Comparison of ENCODE assay signal across 10 cellular contexts in the genomic region with DNA sequence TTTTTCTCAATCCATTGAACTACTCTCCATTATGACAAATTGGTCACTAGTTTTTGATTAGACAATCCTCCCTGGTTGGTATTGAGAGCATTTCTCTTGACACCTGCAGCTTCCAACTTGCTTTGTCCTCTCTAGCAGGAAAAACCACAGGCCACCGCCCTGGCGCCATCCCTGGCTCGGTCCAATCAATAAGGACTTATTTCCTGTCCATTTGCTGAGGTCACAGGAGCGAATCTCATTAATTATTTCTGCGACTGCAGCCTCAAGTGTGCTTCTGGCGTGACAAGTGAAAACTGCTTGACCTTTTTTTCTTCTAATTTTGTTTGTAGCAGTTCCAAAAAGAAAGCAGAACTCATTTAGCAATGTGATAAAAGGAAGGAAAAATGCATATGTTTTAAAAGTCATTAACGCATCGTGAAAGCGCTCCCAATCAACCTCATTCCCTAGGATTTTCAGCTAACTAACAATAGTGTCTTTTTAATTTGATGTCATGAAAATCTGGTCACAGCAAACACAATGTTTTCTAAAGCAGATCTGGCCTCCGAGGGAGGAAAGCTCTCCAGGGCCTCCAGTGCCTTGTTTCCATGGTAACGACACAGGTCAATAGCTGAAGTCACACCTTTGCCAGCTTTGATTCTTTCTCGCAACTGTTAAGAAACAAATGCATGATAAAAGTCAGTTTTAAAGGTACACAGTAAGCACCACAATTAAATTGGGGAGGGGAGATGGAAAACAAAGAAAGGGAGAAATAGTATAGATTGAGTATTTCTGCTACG. TPM values are rescaled to one million over a fixed set of nuclear protein-coding genes. Genes with fewer than 3 reads are reported as not detected.
A peak's percentile ranks its signal among the peaks of the same experiment; 100 is the strongest.
DNase-seq lines count a peak whose midpoint lies in the region; ATAC-seq and TF ChIP-seq lines count a peak whose summit lies in the region.
"Had no signal": no experiment of that assay in that cellular context is flagged by ENCODE, and none has a peak within 500 bp of the region (broad histone marks: within the 10 kb centered on the region; RNA-seq: fewer than 3 reads in every experiment).

No MANE protein-coding gene starts in this region.

- no peak overlapping the region for H3K56ac ChIP-seq in mesendoderm (ENCODE audit: low read length)

- no peak overlapping the region for H3K9ac ChIP-seq in mesendoderm (ENCODE audit: low read length)

- no peak overlapping the region for H2AK5ac ChIP-seq in mesendoderm (ENCODE audit: low read length)

- H2BK5ac ChIP-seq in mesendoderm (ENCODE audit: low read length) = no peak overlapping the region

- 37 to 43% methylated on average over 13 of the region's 13 CpGs for WGBS in body of pancreas, 2 donors
- no CpG with 5 or more reads among the region's 13 CpGs for WGBS in mesendoderm (ENCODE audit: extremely low coverage, insufficient coverage, low lambda C conversion rate)

- H3K27ac ChIP-seq in body of pancreas = peak overlapping the region in 3 of 4 donors; percentile 26 to 75 (median 60)
- H3K27ac ChIP-seq in mesendoderm (ENCODE audit: low read depth, low read length) = no peak overlapping the region
- H3K27ac ChIP-seq: heart left ventricle had no signal

- H3K23ac ChIP-seq in mesendoderm (ENCODE audit: low read length) = no peak overlapping the region

- TF ChIP-seq POLR2A in body of pancreas (IDR thresholded peaks at IDR 0.05) (no peak), erythroblast (IDR thresholded peaks at IDR 0.05; ENCODE audit: low read length) (no peak)

- H3K4me3 ChIP-seq in body of pancreas (no peak overlapping the region), mesendoderm (ENCODE audit: low read length) (no peak overlapping the region)
- H3K4me3 ChIP-seq: heart left ventricle had no signal

- H3K18ac ChIP-seq in mesendoderm (ENCODE audit: low read length) = no peak overlapping the region

- TF ChIP-seq CTCF in body of pancreas (IDR thresholded peaks at IDR 0.05) = no peak

- intact Hi-C loops in body of pancreas (cut with DNase I) = no loop called here

- H3K36me3 ChIP-seq in body of pancreas (replicated peaks in 1 of 2; ENCODE audit: insufficient read depth in 1 of 2, low read depth in 2 of 2) (no peaks in the 10 kb centered on the region), mesendoderm (ENCODE audit: control insufficient read depth, insufficient read depth, low read length) (no peaks in the 10 kb centered on the region)
- H3K36me3 ChIP-seq: heart left ventricle had no signal

- no peak overlapping the region for H4K5ac ChIP-seq in mesendoderm (ENCODE audit: low read length)

- no peaks in the 10 kb centered on the region for H3K9me3 ChIP-seq in body of pancreas
- H3K9me3 ChIP-seq: heart left ventricle had no signal

- H3K4me2 ChIP-seq in mesendoderm (ENCODE audit: low read length) = no peak overlapping the region

- no peaks in the 10 kb centered on the region for H3K79me2 ChIP-seq in mesendoderm (ENCODE audit: control insufficient read depth, insufficient read depth, low read length)

- H3K27me3 ChIP-seq in body of pancreas (no peaks in the 10 kb centered on the region), mesendoderm (ENCODE audit: insufficient read depth, low read length, poor library complexity) (no peaks in the 10 kb centered on the region)
- H3K27me3 ChIP-seq: heart left ventricle had no signal

- H2BK15ac ChIP-seq in mesendoderm (replicated peaks; ENCODE audit: low read depth) = no peak overlapping the region

- ATAC-seq in body of pancreas = peak; percentile 73
- no peak for ATAC-seq in GM21529 (IDR thresholded peaks at IDR 0.05; ENCODE audit: unreplicated experiment)
- no peak for ATAC-seq in HG02938 (IDR thresholded peaks at IDR 0.05; ENCODE audit: unreplicated experiment)
- ATAC-seq: heart left ventricle; stimulated activated effector memory CD8-positive, alpha-beta T cell treated with anti-CD3 and anti-CD28 coated beads, Interleukin-12 subunit alpha, Interleukin-12 subunit beta, amount 100 ng/mL, for 72 hours had no signal

- H2BK120ac ChIP-seq in mesendoderm (ENCODE audit: low read depth, low read length) = no peak overlapping the region

- H3K4ac ChIP-seq in mesendoderm (ENCODE audit: low read depth, low read length) = no peak overlapping the region

- H3K79me1 ChIP-seq in mesendoderm (ENCODE audit: low read length) = no peaks in the 10 kb centered on the region

- DNase-seq in DMS53 (lab: John Stamatoyannopoulos, UW) = peak; percentile 96
- peak; percentile 93 for DNase-seq in NCI-H2029 (lab: John Stamatoyannopoulos, UW)
- DNase-seq in body of pancreas = peak; percentile 49 to 72 (median 56)
- peak; percentile 96 for DNase-seq in mesendoderm
- DNase-seq in SKM-1 treated with dmso at 0.1 percent for 144 hours (lab: John Stamatoyannopoulos, UW; ENCODE audit: unreplicated experiment) = no peak
- DNase-seq in erythroblast (lab: John Stamatoyannopoulos, UW) = no peak
- DNase-seq: heart left ventricle had no signal

- no peak overlapping the region for H4K8ac ChIP-seq in mesendoderm (ENCODE audit: low read depth, low read length)

- peaks cover 33% of the 10 kb centered on the region for H3K4me1 ChIP-seq in body of pancreas
- H3K4me1 ChIP-seq in mesendoderm (ENCODE audit: control insufficient read depth, low read depth, low read length) = no peaks in the 10 kb centered on the region
- H3K4me1 ChIP-seq: heart left ventricle had no signal

RNA-seq across cellular contexts. Expression of a gene that starts 39.0 kb away (rescaled TPM):
- 1 to 10 TPM; 2.1 to 4.0 TPM for total RNA-seq in body of pancreas
- 17.3 TPM for polyA plus RNA-seq in mesendoderm (2013, experiment 1 of 2)
- 17.5 TPM for polyA plus RNA-seq in mesendoderm (2013, experiment 2 of 2)

Comparison
In these comparisons a context has a peak if more than half of its experiments do, and no peak if none do; other contexts are left out.
1. DNase-seq: peak in DMS53 (single experiment), NCI-H2029 (single experiment), body of pancreas (4 of 4) and mesendoderm (single experiment); none in SKM-1 treated with dmso at 0.1 percent for 144 hours (single experiment) and erythroblast (0 of 2).